Comparison of ENCODE assay signal across 8 cellular contexts in genomic region chr10:30058570-30059132, GRCh38. TPM values are rescaled to one million over a fixed set of nuclear protein-coding genes. Genes with fewer than 3 reads are reported as not detected.
A peak's percentile ranks its signal among the peaks of the same experiment; 100 is the strongest.
DNase-seq lines count a peak whose midpoint lies in the region; ATAC-seq and TF ChIP-seq lines count a peak whose summit lies in the region.

No MANE protein-coding gene starts in this region.

- in situ Hi-C loops in astrocyte of the cerebellum (cut with HindIII; ENCODE audit: low sequenced_read_pairs), result no loop called here
- in situ Hi-C loops in G401 (cut with HindIII; ENCODE audit: low sequenced_read_pairs), result no loop called here

- H3K27me3 Mint-ChIP-seq in T-helper 1 cell treated with Interleukin-12 subunit alpha and Interleukin-12 subunit beta and Interleukin-4 antibody, amounts not matched to agents 30 μg/mL and 1 μg/mL, for 36 hours (ENCODE audit: low read depth), result peaks cover 78% of the 10 kb centered on the region

- peaks cover 3% of the 10 kb centered on the region for H3K36me3 Mint-ChIP-seq in T-helper 1 cell treated with Interleukin-12 subunit alpha and Interleukin-12 subunit beta and Interleukin-4 antibody, amounts not matched to agents 30 μg/mL and 1 μg/mL, for 36 hours (ENCODE audit: low read depth)

- H3K27ac Mint-ChIP-seq in T-helper 1 cell treated with Interleukin-12 subunit alpha and Interleukin-12 subunit beta and Interleukin-4 antibody, amounts not matched to agents 30 μg/mL and 1 μg/mL, for 36 hours, result no peak overlapping the region

- H3K4me3 ChIP-seq in astrocyte of the cerebellum (ENCODE audit: low read depth, low read length) (peak overlapping the region; percentile 59), testis (peak overlapping the region; percentile 76 to 83)

- no peak for ATAC-seq in HG03457 (IDR thresholded peaks at IDR 0.05; ENCODE audit: unreplicated experiment)

- H3K27me3 ChIP-seq in layer of hippocampus (ENCODE audit: control insufficient read depth, insufficient read depth, low read length) (no peaks in the 10 kb centered on the region), testis (no peaks in the 10 kb centered on the region)

- no peaks in the 10 kb centered on the region for H3K9me3 Mint-ChIP-seq in T-helper 1 cell treated with Interleukin-12 subunit alpha and Interleukin-12 subunit beta and Interleukin-4 antibody, amounts not matched to agents 30 μg/mL and 1 μg/mL, for 36 hours

- TF ChIP-seq CTCF in astrocyte of the cerebellum (IDR thresholded peaks at IDR 0.05; ENCODE audit: low read depth, low read length, missing control alignments) (no peak), testis (IDR thresholded peaks at IDR 0.05) (no peak)

- WGBS in testis, 2 donors, result 22 to 33% methylated on average over 11 to 20 of the region's 48 CpGs

- DNase-seq in T-helper 1 cell (no peak), astrocyte of the cerebellum (ENCODE audit: low read depth) (no peak), testis (no peak), G401 (ENCODE audit: low spot score) (no peak)
- no peak for DNase-seq in effector CD4-positive, alpha-beta T cell

- H3K36me3 ChIP-seq in testis (ENCODE audit: low read depth, missing control alignments), result no peaks in the 10 kb centered on the region

- H3K27ac ChIP-seq in layer of hippocampus (ENCODE audit: low read depth, low read length), result peak overlapping the region; percentile 71
- H3K27ac ChIP-seq in testis, result peak overlapping the region; percentile 85 to 88

- no peak for TF ChIP-seq POLR2A in testis (IDR thresholded peaks at IDR 0.05)

- peaks cover 5% of the 10 kb centered on the region for H3K4me1 Mint-ChIP-seq in T-helper 1 cell treated with Interleukin-12 subunit alpha and Interleukin-12 subunit beta and Interleukin-4 antibody, amounts not matched to agents 30 μg/mL and 1 μg/mL, for 36 hours (ENCODE audit: low read depth)

- intact Hi-C loops in testis (cut with DNase I; ENCODE audit: low total_unique reads), result no loop called here

- H3K4me1 ChIP-seq in testis, result peaks cover 35% of the 10 kb centered on the region

- H3K9me3 ChIP-seq in testis, result no peaks in the 10 kb centered on the region

- H3K4me3 Mint-ChIP-seq in T-helper 1 cell treated with Interleukin-12 subunit alpha and Interleukin-12 subunit beta and Interleukin-4 antibody, amounts not matched to agents 30 μg/mL and 1 μg/mL, for 36 hours, result peak overlapping the region; percentile 47

RNA-seq across cellular contexts. Expression of gene JCAD, which starts 0.7 kb away (rescaled TPM):
- 100 to 1,000 TPM; 109 to 133 TPM for total RNA-seq in testis
- polyA plus RNA-seq in testis (ENCODE audit: insufficient read depth, low read depth, low replicate concordance), result 57.4 TPM
- not detected in 2 replicates for total RNA-seq in G401 (2014; rRNA removed; shearing (Covaris generic))

Comparison
In these comparisons a context has a peak if more than half of its experiments do, and no peak if none do; other contexts are left out.
1. RNA of gene JCAD, which starts 0.7 kb away (total RNA-seq): 109 to 133 TPM in testis; not detected in G401; every median in the first group is over 100 times any median in the second.